ENCODE assay signal across 15 cellular contexts in the genomic region with DNA sequence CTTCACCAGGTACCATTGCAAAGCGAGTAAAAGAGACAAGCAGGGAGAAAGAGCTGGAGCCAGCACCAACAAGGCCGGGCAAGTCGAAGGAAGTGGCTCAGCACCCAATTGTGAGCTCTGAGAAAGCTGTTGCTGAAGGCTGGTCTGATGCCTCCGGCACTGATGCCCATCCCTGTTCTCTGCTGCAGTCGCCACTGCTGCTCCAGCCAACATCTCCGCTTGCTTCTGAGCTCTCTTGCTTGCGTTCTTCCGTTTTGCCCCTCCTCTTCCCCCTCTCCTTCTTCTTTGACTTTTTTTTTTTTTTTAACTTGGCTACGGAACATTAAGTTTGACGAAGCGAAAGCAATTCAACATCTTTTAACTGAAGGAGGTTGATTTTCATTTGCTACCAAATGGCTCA.
DNase-seq lines count a peak whose midpoint lies in the region; ATAC-seq and TF ChIP-seq lines count a peak whose summit lies in the region.
"Had no signal": no experiment of that assay in that cellular context is flagged by ENCODE, and none has a peak within 500 bp of the region (broad histone marks: within the 10 kb centered on the region; RNA-seq: fewer than 3 reads in every experiment).

No MANE protein-coding gene starts in this region.

- peak overlapping the region; percentile 15 for H3K14ac ChIP-seq in trophoblast cell (ENCODE audit: low read length)

- H4K12ac ChIP-seq in trophoblast cell (ENCODE audit: low read depth, low read length), result no peak overlapping the region

- CTCF ChIA-PET in activated CD4-positive, alpha-beta memory T cell treated with anti-CD3 and anti-CD28 coated beads for 36 hours (lab: Charles Lee), result no interaction called here

- H4K91ac ChIP-seq in trophoblast cell (ENCODE audit: low read depth, low read length), result no peak overlapping the region

- H3K36me3 ChIP-seq in BLaER1, result no peaks in the 10 kb centered on the region
- no peaks in the 10 kb centered on the region for H3K36me3 ChIP-seq in esophagus muscularis mucosa
- H3K36me3 ChIP-seq in trophoblast cell (ENCODE audit: control insufficient read depth in 1 of 2, insufficient read depth in 2 of 2, low read length in 2 of 2), result no peaks in the 10 kb centered on the region
- H3K36me3 ChIP-seq: pancreas, thyroid gland had no signal

- H2BK12ac ChIP-seq in trophoblast cell (ENCODE audit: low read length), result peak overlapping the region; percentile 65

- H3K9me3 ChIP-seq in BLaER1 (no peaks in the 10 kb centered on the region), T-helper 17 cell (ENCODE audit: control insufficient read depth, low read length, poor library complexity, severe bottlenecking) (no peaks in the 10 kb centered on the region), esophagus muscularis mucosa (no peaks in the 10 kb centered on the region), trophoblast cell (ENCODE audit: insufficient read depth, low read depth, low read length) (no peaks in the 10 kb centered on the region)
- H3K9me3 ChIP-seq: pancreas, thyroid gland had no signal

- H3K9me3 Mint-ChIP-seq in activated CD4-positive, alpha-beta memory T cell treated with anti-CD3 and anti-CD28 coated beads for 36 hours, result no peaks in the 10 kb centered on the region
- H3K9me3 Mint-ChIP-seq: activated naive CD8-positive, alpha-beta T cell treated with anti-CD3 and anti-CD28 coated beads, Interleukin-2, amount 10 ng/mL, durations not matched to agents 7 days and 5 days; IgD-negative memory B cell had no signal

- H3K9ac ChIP-seq in BLaER1 (no peak overlapping the region), trophoblast cell (ENCODE audit: low read length) (no peak overlapping the region)

- H3K4me3 ChIP-seq in BLaER1, result no peak overlapping the region
- H3K4me3 ChIP-seq in esophagus muscularis mucosa, result no peak overlapping the region
- H3K4me3 ChIP-seq in trophoblast cell (ENCODE audit: low read depth, low read length), result no peak overlapping the region
- H3K4me3 ChIP-seq: pancreas, thyroid gland had no signal

- H3K4me3 Mint-ChIP-seq in T-helper 17 cell, result peak overlapping the region; percentile 68
- H3K4me3 Mint-ChIP-seq in activated CD4-positive, alpha-beta memory T cell treated with anti-CD3 and anti-CD28 coated beads for 36 hours, result no peak overlapping the region
- H3K4me3 Mint-ChIP-seq: activated naive CD8-positive, alpha-beta T cell treated with anti-CD3 and anti-CD28 coated beads, Interleukin-2, amount 10 ng/mL, durations not matched to agents 7 days and 5 days; IgD-negative memory B cell had no signal

- no peaks in the 10 kb centered on the region for H3K4me1 Mint-ChIP-seq in T-helper 17 cell
- H3K4me1 Mint-ChIP-seq in activated CD4-positive, alpha-beta memory T cell treated with anti-CD3 and anti-CD28 coated beads for 36 hours (ENCODE audit: low read depth), result no peaks in the 10 kb centered on the region
- H3K4me1 Mint-ChIP-seq: activated naive CD8-positive, alpha-beta T cell treated with anti-CD3 and anti-CD28 coated beads, Interleukin-2, amount 10 ng/mL, durations not matched to agents 7 days and 5 days; IgD-negative memory B cell had no signal

- no peak for TF ChIP-seq CTCF in esophagus muscularis mucosa (IDR thresholded peaks at IDR 0.05)

- TF ChIP-seq POLR2A in esophagus muscularis mucosa (IDR thresholded peaks at IDR 0.05; ENCODE audit: low read depth), result no peak

- H3K79me1 ChIP-seq in trophoblast cell (ENCODE audit: low read length), result peaks cover 5% of the 10 kb centered on the region

- 86% methylated on average over 11 of the region's 11 CpGs for WGBS in esophagus muscularis mucosa
- WGBS in trophoblast cell (ENCODE audit: extremely low coverage, insufficient coverage, insufficient read length), result no CpG with 5 or more reads among the region's 11 CpGs

- H3K4me2 ChIP-seq in BLaER1 (peak overlapping the region; percentile 24; the same call in 1 of the 2 replicates), trophoblast cell (ENCODE audit: low read length) (no peak overlapping the region)

- no peak overlapping the region for H4K8ac ChIP-seq in trophoblast cell (ENCODE audit: low read depth, low read length)

- ATAC-seq in T-helper 17 cell, result no peak
- ATAC-seq in GM19035 (IDR thresholded peaks at IDR 0.05; ENCODE audit: unreplicated experiment), result no peak
- ATAC-seq in HG02840 (IDR thresholded peaks at IDR 0.05; ENCODE audit: low FRiP score, unreplicated experiment), result no peak

- H2AK5ac ChIP-seq in trophoblast cell (ENCODE audit: low read length), result no peak overlapping the region

- H3K23ac ChIP-seq in trophoblast cell (ENCODE audit: low read length), result no peak overlapping the region

- H2BK120ac ChIP-seq in trophoblast cell (ENCODE audit: insufficient read depth, low read length, poor library complexity), result no peak overlapping the region

- H4K20me1 ChIP-seq in BLaER1, result no peaks in the 10 kb centered on the region

- H2AFZ ChIP-seq in trophoblast cell (ENCODE audit: insufficient read depth, low read length, poor library complexity), result no peak overlapping the region

- TF ChIP-seq EP300 in esophagus muscularis mucosa (IDR thresholded peaks at IDR 0.05), result no peak

- H3K27ac ChIP-seq in BLaER1 (no peak overlapping the region), esophagus muscularis mucosa (replicated peaks in 1 of 4) (no peak overlapping the region), trophoblast cell (ENCODE audit: low read depth, low read length) (no peak overlapping the region)
- H3K27ac ChIP-seq: pancreas, thyroid gland had no signal

- DNase-seq in T-helper 17 cell (no peak), esophagus muscularis mucosa (ENCODE audit: extremely low spot score) (peak; percentile 45), trophoblast cell (no peak)
- DNase-seq in effector CD8-positive, alpha-beta T cell (lab: John Stamatoyannopoulos, UW), result no peak
- DNase-seq in activated CD4-positive, alpha-beta memory T cell treated with anti-CD3 and anti-CD28 coated beads for 36 hours, result no peak
- DNase-seq: activated naive CD8-positive, alpha-beta T cell treated with anti-CD3 and anti-CD28 coated beads, Interleukin-2, amount 10 ng/mL, durations not matched to agents 7 days and 5 days; activated T-cell treated with anti-CD3 and anti-CD28 coated beads for 4 hours; DMS53; NCI-H1105; pancreas; thyroid gland had no signal

- H3K27me3 Mint-ChIP-seq in T-helper 17 cell, result peaks cover 16% of the 10 kb centered on the region
- H3K27me3 Mint-ChIP-seq in activated CD4-positive, alpha-beta memory T cell treated with anti-CD3 and anti-CD28 coated beads for 36 hours, result peaks cover 3% of the 10 kb centered on the region
- H3K27me3 Mint-ChIP-seq: IgD-negative memory B cell had no signal

- intact Hi-C loops in esophagus muscularis mucosa (cut with DNase I), result no loop called here
- intact Hi-C loops in activated CD4-positive, alpha-beta memory T cell treated with anti-CD3 and anti-CD28 coated beads for 36 hours (cut with micrococcal nuclease), result no loop called here

- no peaks in the 10 kb centered on the region for H3K36me3 Mint-ChIP-seq in T-helper 17 cell (ENCODE audit: low read depth)
- no peaks in the 10 kb centered on the region for H3K36me3 Mint-ChIP-seq in activated CD4-positive, alpha-beta memory T cell treated with anti-CD3 and anti-CD28 coated beads for 36 hours
- H3K36me3 Mint-ChIP-seq: activated naive CD8-positive, alpha-beta T cell treated with anti-CD3 and anti-CD28 coated beads, Interleukin-2, amount 10 ng/mL, durations not matched to agents 7 days and 5 days; IgD-negative memory B cell had no signal

- H3K18ac ChIP-seq in trophoblast cell (ENCODE audit: low read length), result no peak overlapping the region

- H3K79me2 ChIP-seq in trophoblast cell (ENCODE audit: control insufficient read depth, insufficient read depth, low read length, poor library complexity), result no peaks in the 10 kb centered on the region

- H2BK5ac ChIP-seq in trophoblast cell (ENCODE audit: low read depth, low read length, poor library complexity), result no peak overlapping the region

- no peaks in the 10 kb centered on the region for H3K27me3 ChIP-seq in BLaER1
- no peaks in the 10 kb centered on the region for H3K27me3 ChIP-seq in esophagus muscularis mucosa
- no peaks in the 10 kb centered on the region for H3K27me3 ChIP-seq in trophoblast cell (ENCODE audit: insufficient read depth, low read length)
- H3K27me3 ChIP-seq: thyroid gland had no signal

- no peak overlapping the region for H3K27ac Mint-ChIP-seq in T-helper 17 cell
- H3K27ac Mint-ChIP-seq in activated CD4-positive, alpha-beta memory T cell treated with anti-CD3 and anti-CD28 coated beads for 36 hours, result no peak overlapping the region
- H3K27ac Mint-ChIP-seq: activated naive CD8-positive, alpha-beta T cell treated with anti-CD3 and anti-CD28 coated beads, Interleukin-2, amount 10 ng/mL, durations not matched to agents 7 days and 5 days; IgD-negative memory B cell had no signal

- no peak overlapping the region for H3K4ac ChIP-seq in trophoblast cell (ENCODE audit: low read depth, low read length)

- H3K4me1 ChIP-seq in BLaER1 (no peaks in the 10 kb centered on the region), esophagus muscularis mucosa (peaks cover 0 to 28% (median 22%) of the 10 kb centered on the region in 4 donors), trophoblast cell (ENCODE audit: control insufficient read depth in 1 of 2, insufficient read depth in 2 of 2, low read length in 2 of 2) (peaks cover 3% of the 10 kb centered on the region in 2 experiments)
- H3K4me1 ChIP-seq: pancreas, thyroid gland had no signal

- POLR2A ChIA-PET in activated CD4-positive, alpha-beta memory T cell treated with anti-CD3 and anti-CD28 coated beads for 36 hours (lab: Charles Lee), result no interaction called here
